Comparison of ENCODE assay signal across 1 cellular context in genomic region chr22:28425211-28425610, GRCh38.
TF ChIP-seq lines count a peak whose summit lies in the region.

No MANE protein-coding gene starts in this region.

TF ChIP-seq in GM23338, 12 proteins besides CTCF, POLR2A, EP300 and RAD21 (continued from another document):
- TF ChIP-seq ZNF462 (CRISPR knock-in tag; IDR thresholded peaks at IDR 0.05) = no peak
- TF ChIP-seq ETS1 (IDR thresholded peaks at IDR 0.05) = no peak
TF ChIP-seq in GM23338: peak in this region for 0.
